18 cellular contexts compared by ENCODE assay signal in the genomic region with DNA sequence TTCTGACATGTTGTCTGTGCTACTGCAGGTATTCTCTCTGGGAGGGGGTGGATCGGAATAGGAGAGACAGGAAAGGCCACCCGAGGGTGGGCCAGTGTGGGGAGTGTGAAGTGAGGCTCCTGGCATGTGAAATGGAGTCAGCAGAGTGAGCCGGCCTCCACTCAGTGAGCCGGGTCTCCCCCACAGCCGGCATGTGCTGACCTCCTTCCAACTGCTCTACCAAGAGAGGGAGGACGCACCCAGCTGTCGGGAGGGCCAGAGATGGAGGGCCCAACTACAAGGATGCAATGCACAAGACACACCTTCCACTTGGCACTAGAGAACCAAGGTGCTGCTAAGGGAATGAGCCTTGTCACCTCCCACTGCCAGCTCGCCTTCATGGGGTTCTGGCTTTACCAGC. TPM values are rescaled to one million over a fixed set of nuclear protein-coding genes. Genes with fewer than 3 reads are reported as not detected.
DNase-seq lines count a peak whose midpoint lies in the region; ATAC-seq, FAIRE-seq and TF ChIP-seq lines count a peak whose summit lies in the region.
"Had no signal": no experiment of that assay in that cellular context is flagged by ENCODE, and none has a peak within 500 bp of the region (broad histone marks: within the 10 kb centered on the region; RNA-seq: fewer than 3 reads in every experiment).

No MANE protein-coding gene starts in this region.

- ATAC-seq in T-helper 17 cell (no peak), HG02798 (IDR thresholded peaks at IDR 0.05; ENCODE audit: poor library complexity, unreplicated experiment) (no peak)
- no peak for ATAC-seq in stimulated activated memory B cell treated with anti-CD40 and anti-IgM and Interleukin-4, amounts not matched to agents 10 μg/mL and 1 μg/mL and 100 μg/mL, for 72 hours
- ATAC-seq: CD8-positive, alpha-beta T cell; right lobe of liver; SK-N-SH treated with all-trans-retinoic acid at 6 μM for 48 hours had no signal

- H3K4me3 Mint-ChIP-seq in IgD-negative memory B cell: peak overlapping the region in 1 of 4 donors; percentile 83
- no peak overlapping the region for H3K4me3 Mint-ChIP-seq in T-helper 17 cell
- no peak overlapping the region for H3K4me3 Mint-ChIP-seq in glutamatergic neuron (ENCODE audit: unreplicated experiment)
- H3K4me3 Mint-ChIP-seq in stimulated activated memory B cell treated with anti-CD40 and anti-IgM and Interleukin-4, amounts not matched to agents 10 μg/mL and 1 μg/mL and 100 μg/mL, for 72 hours: no peak overlapping the region
- H3K4me3 Mint-ChIP-seq: activated CD4-positive, alpha-beta memory T cell treated with anti-CD3 and anti-CD28 coated beads for 36 hours; CD8-positive, alpha-beta T cell; dendritic cell treated with granulocyte-macrophage colony-stimulating factor and Interleukin-4, amounts not matched to agents 40 ng/mL and 50 ng/mL, for 4 days; natural killer cell treated with Interleukin-12 subunit alpha and Interleukin-12 subunit beta and Interleukin-15 and Interleukin-18, amount 100 ng/mL, for 72 hours had no signal

- no peaks in the 10 kb centered on the region for H3K9me3 ChIP-seq in T-helper 17 cell (ENCODE audit: control insufficient read depth, low read length, poor library complexity, severe bottlenecking)
- H3K9me3 ChIP-seq: right lobe of liver had no signal

- DNase-seq in T-helper 17 cell (no peak), glutamatergic neuron (no peak), HTR-8/SVneo (ENCODE audit: insufficient read length, low spot score) (no peak), SK-N-DZ (ENCODE audit: low spot score) (no peak)
- DNase-seq: activated CD4-positive, alpha-beta memory T cell treated with anti-CD3 and anti-CD28 coated beads for 36 hours; activated effector memory CD4-positive, alpha-beta T cell treated with anti-CD3 and anti-CD28 coated beads, Interleukin-2, amount 50 U/mL, for 16 hours; CD8-positive, alpha-beta T cell; left cardiac atrium; NCI-H1048; NCI-H187; right lobe of liver; stimulated activated CD8-positive, alpha-beta memory T cell treated with anti-CD3 and anti-CD28 coated beads, Interleukin-4, amount 100 ng/mL, for 48 hours had no signal

- FAIRE-seq in HTR-8/SVneo (lab: Jason Lieb, UNC): no peak

- H3K27ac Mint-ChIP-seq in IgD-negative memory B cell: peak overlapping the region in 2 of 3 donors; percentile 41 to 56
- H3K27ac Mint-ChIP-seq in T-helper 17 cell: peak overlapping the region; percentile 29
- H3K27ac Mint-ChIP-seq in glutamatergic neuron (ENCODE audit: unreplicated experiment): peak overlapping the region; percentile 93
- H3K27ac Mint-ChIP-seq in stimulated activated memory B cell treated with anti-CD40 and anti-IgM and Interleukin-4, amounts not matched to agents 10 μg/mL and 1 μg/mL and 100 μg/mL, for 72 hours: peak overlapping the region; percentile 89
- H3K27ac Mint-ChIP-seq: activated CD4-positive, alpha-beta memory T cell treated with anti-CD3 and anti-CD28 coated beads for 36 hours; CD8-positive, alpha-beta T cell; dendritic cell treated with granulocyte-macrophage colony-stimulating factor and Interleukin-4, amounts not matched to agents 40 ng/mL and 50 ng/mL, for 4 days; natural killer cell treated with Interleukin-12 subunit alpha and Interleukin-12 subunit beta and Interleukin-15 and Interleukin-18, amount 100 ng/mL, for 72 hours had no signal

- no peaks in the 10 kb centered on the region for H3K27me3 Mint-ChIP-seq in IgD-negative memory B cell
- H3K27me3 Mint-ChIP-seq in T-helper 17 cell: no peaks in the 10 kb centered on the region
- peaks cover 5% of the 10 kb centered on the region for H3K27me3 Mint-ChIP-seq in glutamatergic neuron (ENCODE audit: unreplicated experiment)
- H3K27me3 Mint-ChIP-seq in stimulated activated memory B cell treated with anti-CD40 and anti-IgM and Interleukin-4, amounts not matched to agents 10 μg/mL and 1 μg/mL and 100 μg/mL, for 72 hours: no peaks in the 10 kb centered on the region
- H3K27me3 Mint-ChIP-seq: activated CD4-positive, alpha-beta memory T cell treated with anti-CD3 and anti-CD28 coated beads for 36 hours; natural killer cell treated with Interleukin-12 subunit alpha and Interleukin-12 subunit beta and Interleukin-15 and Interleukin-18, amount 100 ng/mL, for 72 hours had no signal

- H3K9me3 Mint-ChIP-seq in IgD-negative memory B cell (peaks cover 0 to 4% (median 0%) of the 10 kb centered on the region in 3 donors), glutamatergic neuron (ENCODE audit: unreplicated experiment) (peaks cover 5% of the 10 kb centered on the region)
- H3K9me3 Mint-ChIP-seq in stimulated activated memory B cell treated with anti-CD40 and anti-IgM and Interleukin-4, amounts not matched to agents 10 μg/mL and 1 μg/mL and 100 μg/mL, for 72 hours: peaks cover 5% of the 10 kb centered on the region
- H3K9me3 Mint-ChIP-seq: dendritic cell treated with granulocyte-macrophage colony-stimulating factor and Interleukin-4, amounts not matched to agents 40 ng/mL and 50 ng/mL, for 4 days had no signal

- TF ChIP-seq CTCF in glutamatergic neuron (IDR thresholded peaks at IDR 0.05; ENCODE audit: partially characterized antibody, unreplicated experiment): no peak

- H3K4me1 Mint-ChIP-seq in IgD-negative memory B cell (peaks cover 7 to 8% (median 7%) of the 10 kb centered on the region in 3 donors), T-helper 17 cell (no peaks in the 10 kb centered on the region), glutamatergic neuron (ENCODE audit: low read depth, unreplicated experiment) (peaks cover 12% of the 10 kb centered on the region)
- H3K4me1 Mint-ChIP-seq in stimulated activated memory B cell treated with anti-CD40 and anti-IgM and Interleukin-4, amounts not matched to agents 10 μg/mL and 1 μg/mL and 100 μg/mL, for 72 hours: peaks cover 24% of the 10 kb centered on the region

- peaks cover 5% of the 10 kb centered on the region for H3K36me3 Mint-ChIP-seq in IgD-negative memory B cell
- no peaks in the 10 kb centered on the region for H3K36me3 Mint-ChIP-seq in T-helper 17 cell (ENCODE audit: low read depth)
- peaks cover 5% of the 10 kb centered on the region for H3K36me3 Mint-ChIP-seq in glutamatergic neuron (ENCODE audit: unreplicated experiment)
- peaks cover 13% of the 10 kb centered on the region for H3K36me3 Mint-ChIP-seq in stimulated activated memory B cell treated with anti-CD40 and anti-IgM and Interleukin-4, amounts not matched to agents 10 μg/mL and 1 μg/mL and 100 μg/mL, for 72 hours
- H3K36me3 Mint-ChIP-seq: natural killer cell treated with Interleukin-12 subunit alpha and Interleukin-12 subunit beta and Interleukin-15 and Interleukin-18, amount 100 ng/mL, for 72 hours had no signal

RNA-seq across cellular contexts. Expression of gene CLSTN1, which starts 28.2 kb away (rescaled TPM):
- 24.7 TPM for polyA plus RNA-seq in IgD-negative memory B cell
- 10 to 100 TPM; 86.3 to 91.5 TPM for total RNA-seq in T-helper 17 cell
- 139 TPM for total RNA-seq in glutamatergic neuron (ENCODE audit: unreplicated experiment)
- polyA plus RNA-seq in SK-N-DZ (2014; cell fraction: cytosol; rRNA removed): 31.0 and 37.5 TPM in 2 replicates
- polyA plus RNA-seq in SK-N-DZ (2014; cell fraction: nucleus; rRNA removed): 17.5 and 26.6 TPM in 2 replicates

RNA-seq across cellular contexts. Expression of gene CTNNBIP1, which starts 58.1 kb away (rescaled TPM):
- polyA plus RNA-seq in IgD-negative memory B cell: 10.0 TPM
- total RNA-seq in T-helper 17 cell: 10 to 100 TPM in 1 of 2 donors, 1 to 10 TPM in 1; 9.2 to 10.5 TPM
- total RNA-seq in glutamatergic neuron (ENCODE audit: unreplicated experiment): 50.7 TPM
- 23.0 and 30.9 TPM in 2 replicates for polyA plus RNA-seq in SK-N-DZ (2014; cell fraction: cytosol; rRNA removed)
- 14.2 and 17.4 TPM in 2 replicates for polyA plus RNA-seq in SK-N-DZ (2014; cell fraction: nucleus; rRNA removed)

Comparison
In these comparisons a context has a peak if more than half of its experiments do, and no peak if none do; other contexts are left out.
1. H3K27ac Mint-ChIP-seq: peak in every context shown above with its lines; median percentile 93 in glutamatergic neuron; 89 in stimulated activated memory B cell treated with anti-CD40 and anti-IgM and Interleukin-4, amounts not matched to agents 10 μg/mL and 1 μg/mL and 100 μg/mL, for 72 hours; 48 in IgD-negative memory B cell; 29 in T-helper 17 cell.